ENCODE assay signal across 16 cellular contexts in the genomic region with DNA sequence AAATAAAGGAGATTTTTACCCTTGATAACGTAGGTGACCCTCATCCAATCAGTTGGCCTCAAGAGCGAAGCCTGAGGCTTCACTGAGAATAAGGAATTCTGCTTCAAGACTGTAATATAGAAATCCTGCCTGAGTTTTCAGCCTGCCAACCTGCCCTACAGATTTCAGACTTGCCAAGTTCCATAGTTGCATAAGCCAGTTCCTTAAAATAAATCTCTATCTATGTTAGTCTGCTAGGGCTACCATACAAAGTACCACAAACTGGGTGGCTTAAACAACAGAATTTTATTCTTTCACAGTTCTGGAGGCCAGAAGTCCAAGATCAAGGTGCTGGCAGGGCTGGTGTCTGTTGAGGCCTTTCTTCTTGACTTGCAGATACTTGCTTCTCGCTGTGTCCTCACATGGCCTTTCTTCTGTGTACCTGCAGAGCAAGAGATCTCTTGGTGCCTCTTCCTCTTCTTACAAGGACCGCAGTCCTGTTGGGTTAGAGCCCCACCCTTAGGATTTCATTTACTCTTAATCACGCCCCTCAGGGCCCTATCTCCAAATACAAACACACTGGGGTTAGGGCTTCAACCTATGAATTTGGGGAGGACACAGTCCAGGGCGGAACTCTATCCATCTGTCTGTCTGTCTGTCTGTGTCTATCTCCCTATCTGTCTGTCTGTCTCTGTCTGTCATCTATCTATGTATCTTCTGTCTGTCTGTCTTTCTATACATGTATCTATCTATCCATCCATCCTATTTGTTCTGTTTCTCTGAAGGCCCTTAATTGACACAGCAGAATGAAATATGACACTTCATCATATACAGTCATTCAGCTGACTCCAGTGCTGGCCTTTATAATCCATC. TPM values are rescaled to one million over a fixed set of nuclear protein-coding genes. Genes with fewer than 3 reads are reported as not detected.
DNase-seq lines count a peak whose midpoint lies in the region; ATAC-seq, FAIRE-seq and TF ChIP-seq lines count a peak whose summit lies in the region.
"Had no signal": no experiment of that assay in that cellular context is flagged by ENCODE, and none has a peak within 500 bp of the region (broad histone marks: within the 10 kb centered on the region; RNA-seq: fewer than 3 reads in every experiment).

No MANE protein-coding gene starts in this region.

- DNase-seq in NCI-H146 (lab: John Stamatoyannopoulos, UW) = peak; percentile 17
- no peak for DNase-seq in NCI-H146 treated with DMSO at 0.1 percent for 48 hours (lab: John Stamatoyannopoulos, UW; ENCODE audit: unreplicated experiment)
- DNase-seq in NOMO-1 (lab: John Stamatoyannopoulos, UW; ENCODE audit: unreplicated experiment in 2 of 2) = peak; percentile 88 to 95
- DNase-seq in K562 (ENCODE audit: extremely low read depth in 1 of 4, low spot score in 3 of 4) = peak in 3 of 4 experiments; percentile 49 to 55 (median 51)
- DNase-seq in pancreas = no peak
- no peak for DNase-seq in osteoblast (ENCODE audit: insufficient read length, low spot score, missing footprints)
- DNase-seq in upper lobe of right lung = no peak
- DNase-seq: CD4-positive, CD25-positive, alpha-beta regulatory T cell; mesendoderm; NCI-H1694 treated with DMSO at 0.1 percent for 48 hours; NCI-H82; stimulated activated CD4-positive, alpha-beta T cell treated with anti-CD3 and anti-CD28 coated beads, Interleukin-4, amount 100 ng/mL, for 4 hours; tibial artery had no signal

- 27% methylated on average over 6 of the region's 6 CpGs for WGBS in K562 (ENCODE audit: insufficient coverage, low coverage, missing lambda C conversion rate)
- 71% methylated on average over 6 of the region's 6 CpGs for WGBS in pancreas, 2 donors

- no peaks in the 10 kb centered on the region for H3K9me3 ChIP-seq in K562 (replicated peaks; ENCODE audit: control insufficient read depth, insufficient read depth, low read depth, low read length)
- no peaks in the 10 kb centered on the region for H3K9me3 ChIP-seq in pancreas
- no peaks in the 10 kb centered on the region for H3K9me3 ChIP-seq in osteoblast (ENCODE audit: low read depth, low read length)
- no peaks in the 10 kb centered on the region for H3K9me3 ChIP-seq in upper lobe of right lung
- H3K9me3 ChIP-seq: tibial artery had no signal

- no peaks in the 10 kb centered on the region for H3K9me1 ChIP-seq in K562 (ENCODE audit: control insufficient read depth, insufficient read depth, low read length)

- in situ Hi-C loops in K562 (cut with MboI) = no loop called here

- H3K4me3 ChIP-seq in K562 (no peak overlapping the region), pancreas (no peak overlapping the region), osteoblast (ENCODE audit: insufficient read depth, low read length) (no peak overlapping the region), upper lobe of right lung (no peak overlapping the region)
- H3K4me3 ChIP-seq: neural progenitor cell, tibial artery had no signal

- TF ChIP-seq EP300 in K562 (IDR thresholded peaks at IDR 0.05; ENCODE audit: low read length) = no peak

- no peak overlapping the region; a peak in 1 of 4 replicates for H3K9ac ChIP-seq in K562 (ENCODE audit: insufficient read depth in 1 of 2, low read depth in 2 of 2, low read length in 2 of 2)
- H3K9ac ChIP-seq: neural progenitor cell had no signal

- FAIRE-seq in K562 (lab: Jason Lieb, UNC) (peak; percentile 60), pancreas (lab: Jason Lieb, UNC) (no peak)

- BruUV-seq in K562 (replicated peaks; lab: Mats Ljungman, UMichigan) = no TSS peak

- H4K20me1 ChIP-seq in K562 (replicated peaks; ENCODE audit: control insufficient read depth, insufficient read depth, low read length) (no peaks in the 10 kb centered on the region), osteoblast (ENCODE audit: insufficient read depth, low read length) (no peaks in the 10 kb centered on the region)

- peaks cover 31 to 32% of the 10 kb centered on the region in 2 experiments for H3K4me1 ChIP-seq in K562 (replicated peaks in 1 of 2; ENCODE audit: control insufficient read depth in 2 of 2, insufficient read depth in 2 of 2, low read length in 2 of 2)
- H3K4me1 ChIP-seq in pancreas = peaks cover 0 to 8% (median 0%) of the 10 kb centered on the region in 3 donors
- peaks cover 9% of the 10 kb centered on the region for H3K4me1 ChIP-seq in osteoblast (ENCODE audit: insufficient read depth, low read length)
- peaks cover 3% of the 10 kb centered on the region for H3K4me1 ChIP-seq in upper lobe of right lung
- H3K4me1 ChIP-seq: neural progenitor cell had no signal

- peak in 1 of 3 experiments; percentile 15; a peak in 1 of 6 replicates for TF ChIP-seq CTCF in K562 (IDR thresholded peaks at IDR 0.05 in 2 of 3, conservative IDR thresholded peaks at IDR 0.05 in 1 of 3; ENCODE audit: insufficient read depth in 2 of 3, low read depth in 1 of 3, low read length in 3 of 3)
- no peak for TF ChIP-seq CTCF in pancreas (IDR thresholded peaks at IDR 0.05)
- no peak for TF ChIP-seq CTCF in osteoblast (IDR thresholded peaks at IDR 0.05; ENCODE audit: extremely low read depth, low read depth, low read length)
- no peak for TF ChIP-seq CTCF in upper lobe of right lung (IDR thresholded peaks at IDR 0.05)

- peak; percentile 40 for ATAC-seq in K562
- peak in 3 of 4 donors; percentile 28 to 56 (median 34) for ATAC-seq in pancreas
- no peak for ATAC-seq in upper lobe of right lung
- ATAC-seq in GM19397 (IDR thresholded peaks at IDR 0.05; ENCODE audit: unreplicated experiment) = no peak

- H3K27me3 ChIP-seq in K562 (ENCODE audit: control insufficient read depth in 2 of 2, insufficient read depth in 2 of 2, low read length in 2 of 2) = no peaks in the 10 kb centered on the region
- no peaks in the 10 kb centered on the region for H3K27me3 ChIP-seq in pancreas
- H3K27me3 ChIP-seq in osteoblast (ENCODE audit: insufficient read depth, low read length) = no peaks in the 10 kb centered on the region
- no peaks in the 10 kb centered on the region for H3K27me3 ChIP-seq in upper lobe of right lung
- H3K27me3 ChIP-seq: tibial artery had no signal

- peak in 1 of 2 experiments; percentile 29; a peak in 1 of 4 replicates for TF ChIP-seq RAD21 in K562 (CRISPR knock-in tag; conservative IDR thresholded peaks at IDR 0.05 in 1 of 2, IDR thresholded peaks at IDR 0.05 in 1 of 2)

- no peak overlapping the region for H3K4me2 ChIP-seq in K562 (ENCODE audit: insufficient read depth, low read length)
- no peak overlapping the region for H3K4me2 ChIP-seq in osteoblast (ENCODE audit: insufficient read depth, low read length)
- H3K4me2 ChIP-seq: neural progenitor cell had no signal

- no peak for TF ChIP-seq POLR2A in K562 (conservative IDR thresholded peaks at IDR 0.05)

- H3K36me3 ChIP-seq in K562 (ENCODE audit: control insufficient read depth, insufficient read depth, low read length) (no peaks in the 10 kb centered on the region), pancreas (no peaks in the 10 kb centered on the region), osteoblast (ENCODE audit: insufficient read depth, low read length) (no peaks in the 10 kb centered on the region), upper lobe of right lung (no peaks in the 10 kb centered on the region)
- H3K36me3 ChIP-seq: neural progenitor cell, tibial artery had no signal

- POLR2A ChIA-PET in K562 (lab: Yijun Ruan, JAX) = interaction anchor here (1.0 to 1.8 kb wide), 8 partner anchors 8 to 74 kb away, joined by 3 to 9 read pairs (median 4); a partner anchor contains a TSS

- H2AFZ ChIP-seq in K562 (ENCODE audit: low read depth, low read length) (peak overlapping the region; percentile 22; the same call in 1 of the 2 replicates), osteoblast (ENCODE audit: low read length) (no peak overlapping the region)
- H2AFZ ChIP-seq: neural progenitor cell had no signal

- H3K27ac ChIP-seq in K562 (ENCODE audit: extremely low read depth, low read depth, low read length) = no peak overlapping the region
- H3K27ac ChIP-seq in pancreas = no peak overlapping the region
- H3K27ac ChIP-seq in osteoblast (ENCODE audit: low read depth, low read length) = no peak overlapping the region
- no peak overlapping the region for H3K27ac ChIP-seq in upper lobe of right lung
- H3K27ac ChIP-seq: epithelial cell of prostate, neural progenitor cell, tibial artery had no signal

- CTCF ChIA-PET in K562 (lab: Yijun Ruan, JAX; ENCODE audit: low intra/inter-chr PET ratio) = interaction anchor here (0.7 kb wide), 1 partner anchor 28 kb away, joined by 4 read pairs; no protein-coding TSS in a partner anchor

- intact Hi-C loops in K562 (cut with micrococcal nuclease) = no loop called here
- intact Hi-C loops in pancreas (cut with DNase I) = no loop called here
- intact Hi-C loops in upper lobe of right lung (cut with DNase I) = no loop called here

- no peaks in the 10 kb centered on the region for H3K79me2 ChIP-seq in K562 (ENCODE audit: control insufficient read depth, insufficient read depth, low read length)
- no peaks in the 10 kb centered on the region for H3K79me2 ChIP-seq in osteoblast (ENCODE audit: insufficient read depth, low read length)

RNA-seq across cellular contexts. Expression of a gene that starts 17.0 kb away (rescaled TPM):
- total RNA-seq in K562 (2011; cell fraction: chromatin; rRNA removed; ENCODE audit: low replicate concordance) = 57.6 and 73.6 TPM in 2 replicates
- 41.8 and 51.0 TPM in 2 replicates for total RNA-seq in K562 (2011; cell fraction: nucleolus; rRNA removed)
- total RNA-seq in K562 (2011; cell fraction: nucleoplasm; rRNA removed) = 60.6 and 76.3 TPM in 2 replicates
- total RNA-seq in K562 (2014; rRNA removed) = 22.6 and 30.0 TPM in 2 replicates
- 68.2 and 86.7 TPM in 2 replicates for total RNA-seq in K562 (2014; rRNA removed; fragmentation: Illumina TruSeq; extraction: Trizol)
- 54.7 and 55.5 TPM in 2 replicates for total RNA-seq in K562 (2015; rRNA removed; fragmentation: Illumina TruSeq; extraction: Trizol)
- total RNA-seq in K562 (2021) = 119 and 121 TPM in 2 replicates
- 183 and 192 TPM in 2 replicates for polyA plus RNA-seq in K562 (2011; rRNA removed)
- 228 and 464 TPM in 2 replicates for polyA plus RNA-seq in K562 (2011; cell fraction: cytosol; rRNA removed)
- polyA plus RNA-seq in K562 (2011; cell fraction: nucleus; rRNA removed) = 27.2 and 28.4 TPM in 2 replicates
- polyA plus RNA-seq in K562 (2012) = 129 and 225 TPM in 2 replicates
- 140 and 144 TPM in 2 replicates for polyA plus RNA-seq in K562 (2014; fragmentation: Illumina TruSeq; extraction: Trizol)
- 10 to 100 TPM; 53.4 to 71.1 TPM for polyA plus RNA-seq in K562 (2014; fragmentation: Nextera tagmentation; extraction: Ambion mirVana)
- polyA plus RNA-seq in K562 (2014; rRNA removed) = 109 and 128 TPM in 2 replicates
- 176 TPM in 2 replicates for polyA minus RNA-seq in K562 (2011; rRNA and poly(A)+ RNA removed)
- polyA minus RNA-seq in K562 (2011; cell fraction: cytosol; rRNA and poly(A)+ RNA removed) = 200 and 213 TPM in 2 replicates
- polyA minus RNA-seq in K562 (2011; cell fraction: nucleus; rRNA and poly(A)+ RNA removed) = 23.2 and 39.3 TPM in 2 replicates
- total RNA-seq in pancreas = 10 to 100 TPM; 10.8 to 20.3 (median 11.7) TPM
- polyA plus RNA-seq in pancreas = 10 to 100 TPM in 1 of 2 donors, 1 to 10 TPM in 1; 6.2 to 11.4 TPM
- total RNA-seq in osteoblast = 9.0 and 13.8 TPM in 2 replicates
- total RNA-seq in upper lobe of right lung = 21.8 TPM

RNA-seq across cellular contexts. Expression of a gene that starts 28.8 kb away (rescaled TPM):
- total RNA-seq in K562 (2011; cell fraction: chromatin; rRNA removed; ENCODE audit: low replicate concordance) = 561 and 734 TPM in 2 replicates
- 300 and 404 TPM in 2 replicates for total RNA-seq in K562 (2011; cell fraction: nucleolus; rRNA removed)
- total RNA-seq in K562 (2011; cell fraction: nucleoplasm; rRNA removed) = 460 and 488 TPM in 2 replicates
- 68.1 and 82.1 TPM in 2 replicates for total RNA-seq in K562 (2014; rRNA removed)
- 110 and 145 TPM in 2 replicates for total RNA-seq in K562 (2014; rRNA removed; fragmentation: Illumina TruSeq; extraction: Trizol)
- 73.8 and 74.1 TPM in 2 replicates for total RNA-seq in K562 (2015; rRNA removed; fragmentation: Illumina TruSeq; extraction: Trizol)
- 173 and 197 TPM in 2 replicates for total RNA-seq in K562 (2021)
- polyA plus RNA-seq in K562 (2011; rRNA removed) = 363 and 456 TPM in 2 replicates
- polyA plus RNA-seq in K562 (2011; cell fraction: cytosol; rRNA removed) = 108 and 266 TPM in 2 replicates
- 690 and 1,115 TPM in 2 replicates for polyA plus RNA-seq in K562 (2011; cell fraction: nucleus; rRNA removed)
- 113 TPM in 2 replicates for polyA plus RNA-seq in K562 (2012)
- polyA plus RNA-seq in K562 (2014; fragmentation: Illumina TruSeq; extraction: Trizol) = 97.2 and 107 TPM in 2 replicates
- 100 to 1,000 TPM; 170 to 176 TPM for polyA plus RNA-seq in K562 (2014; fragmentation: Nextera tagmentation; extraction: Ambion mirVana)
- 113 and 116 TPM in 2 replicates for polyA plus RNA-seq in K562 (2014; rRNA removed)
- 714 and 809 TPM in 2 replicates for polyA minus RNA-seq in K562 (2011; rRNA and poly(A)+ RNA removed)
- polyA minus RNA-seq in K562 (2011; cell fraction: cytosol; rRNA and poly(A)+ RNA removed) = 187 and 222 TPM in 2 replicates
- 218 and 284 TPM in 2 replicates for polyA minus RNA-seq in K562 (2011; cell fraction: nucleus; rRNA and poly(A)+ RNA removed)
- total RNA-seq in pancreas = 100 to 1,000 TPM in 1 of 6 donors, 10 to 100 TPM in 5; 72.4 to 105 (median 83.3) TPM
- 10 to 100 TPM; 68.5 to 88.4 TPM for polyA plus RNA-seq in pancreas
- 53.9 and 64.8 TPM in 2 replicates for total RNA-seq in osteoblast
- 150 TPM for total RNA-seq in upper lobe of right lung

Comparison
In these comparisons a context has a peak if more than half of its experiments do, and no peak if none do; other contexts are left out.
1. DNase-seq: peak in NCI-H146 (single experiment), NOMO-1 (2 of 2) and K562 (3 of 4); none in NCI-H146 treated with DMSO at 0.1 percent for 48 hours (single experiment), pancreas (0 of 6), osteoblast (single experiment) and upper lobe of right lung (single experiment).
2. ATAC-seq: peak in K562 (single experiment) and pancreas (3 of 4); none in upper lobe of right lung (single experiment) and GM19397 (single experiment).